ENCODE assay signal across 1 cellular context in the genomic region with DNA sequence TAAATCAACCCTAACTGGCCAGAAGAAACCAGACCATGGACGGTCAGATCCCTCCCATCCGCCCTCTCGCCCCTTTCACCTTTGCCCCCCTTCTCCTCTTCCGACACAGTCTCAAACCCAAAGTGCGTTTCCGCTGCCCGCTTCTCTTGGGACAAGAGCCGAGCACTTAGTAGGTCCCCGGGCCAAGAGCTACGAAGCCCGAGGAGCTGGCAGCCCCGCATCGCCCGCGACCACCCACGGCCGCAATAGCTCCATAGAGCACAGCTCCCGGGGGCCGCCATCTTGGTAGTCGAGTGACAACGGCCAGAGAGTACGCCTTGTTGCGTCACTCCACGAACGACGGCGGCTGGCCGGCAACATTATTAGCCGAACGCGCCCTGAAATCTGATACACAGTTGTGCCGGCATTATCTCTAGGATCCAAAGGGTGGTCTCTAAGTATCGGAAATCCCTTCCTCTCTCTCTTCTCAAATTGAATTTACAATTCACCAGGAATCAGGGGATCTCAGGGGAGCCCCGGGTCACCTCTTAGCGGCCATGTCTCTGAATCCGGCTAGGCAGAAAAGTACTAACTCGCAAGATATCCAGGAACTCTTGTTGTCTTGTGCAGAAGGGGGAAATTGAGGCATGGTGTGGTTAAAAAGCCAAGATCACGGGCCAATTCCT.
A peak's percentile ranks its signal among the peaks of the same experiment; 100 is the strongest.
TF ChIP-seq lines count a peak whose summit lies in the region.

A gene with protein sequence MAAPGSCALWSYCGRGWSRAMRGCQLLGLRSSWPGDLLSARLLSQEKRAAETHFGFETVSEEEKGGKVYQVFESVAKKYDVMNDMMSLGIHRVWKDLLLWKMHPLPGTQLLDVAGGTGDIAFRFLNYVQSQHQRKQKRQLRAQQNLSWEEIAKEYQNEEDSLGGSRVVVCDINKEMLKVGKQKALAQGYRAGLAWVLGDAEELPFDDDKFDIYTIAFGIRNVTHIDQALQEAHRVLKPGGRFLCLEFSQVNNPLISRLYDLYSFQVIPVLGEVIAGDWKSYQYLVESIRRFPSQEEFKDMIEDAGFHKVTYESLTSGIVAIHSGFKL (minus strand): TSS at position 298 of the 665 bp plus-strand sequence. CDS start 17 bp downstream, at position 281.

TF ChIP-seq in HepG2, 621 proteins besides CTCF, POLR2A, EP300 and RAD21 (continued from another document and continues in another):
- TF ChIP-seq, protein P1, sequence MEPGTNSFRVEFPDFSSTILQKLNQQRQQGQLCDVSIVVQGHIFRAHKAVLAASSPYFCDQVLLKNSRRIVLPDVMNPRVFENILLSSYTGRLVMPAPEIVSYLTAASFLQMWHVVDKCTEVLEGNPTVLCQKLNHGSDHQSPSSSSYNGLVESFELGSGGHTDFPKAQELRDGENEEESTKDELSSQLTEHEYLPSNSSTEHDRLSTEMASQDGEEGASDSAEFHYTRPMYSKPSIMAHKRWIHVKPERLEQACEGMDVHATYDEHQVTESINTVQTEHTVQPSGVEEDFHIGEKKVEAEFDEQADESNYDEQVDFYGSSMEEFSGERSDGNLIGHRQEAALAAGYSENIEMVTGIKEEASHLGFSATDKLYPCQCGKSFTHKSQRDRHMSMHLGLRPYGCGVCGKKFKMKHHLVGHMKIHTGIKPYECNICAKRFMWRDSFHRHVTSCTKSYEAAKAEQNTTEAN (CRISPR knock-in tag; conservative IDR thresholded peaks at IDR 0.05) = 0 out of 2 replicates have a peak, but pooled peaks have one; percentile 29
- TF ChIP-seq, protein P2, sequence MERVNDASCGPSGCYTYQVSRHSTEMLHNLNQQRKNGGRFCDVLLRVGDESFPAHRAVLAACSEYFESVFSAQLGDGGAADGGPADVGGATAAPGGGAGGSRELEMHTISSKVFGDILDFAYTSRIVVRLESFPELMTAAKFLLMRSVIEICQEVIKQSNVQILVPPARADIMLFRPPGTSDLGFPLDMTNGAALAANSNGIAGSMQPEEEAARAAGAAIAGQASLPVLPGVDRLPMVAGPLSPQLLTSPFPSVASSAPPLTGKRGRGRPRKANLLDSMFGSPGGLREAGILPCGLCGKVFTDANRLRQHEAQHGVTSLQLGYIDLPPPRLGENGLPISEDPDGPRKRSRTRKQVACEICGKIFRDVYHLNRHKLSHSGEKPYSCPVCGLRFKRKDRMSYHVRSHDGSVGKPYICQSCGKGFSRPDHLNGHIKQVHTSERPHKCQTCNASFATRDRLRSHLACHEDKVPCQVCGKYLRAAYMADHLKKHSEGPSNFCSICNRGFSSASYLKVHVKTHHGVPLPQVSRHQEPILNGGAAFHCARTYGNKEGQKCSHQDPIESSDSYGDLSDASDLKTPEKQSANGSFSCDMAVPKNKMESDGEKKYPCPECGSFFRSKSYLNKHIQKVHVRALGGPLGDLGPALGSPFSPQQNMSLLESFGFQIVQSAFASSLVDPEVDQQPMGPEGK (CRISPR knock-in tag; IDR thresholded peaks at IDR 0.05) = no peak
- peak; percentile 73 for TF ChIP-seq FOXO1 (CRISPR knock-in tag; IDR thresholded peaks at IDR 0.05)
- TF ChIP-seq ZNF124 (CRISPR knock-in tag; IDR thresholded peaks at IDR 0.05) = 0 out of 2 replicates have a peak, but pooled peaks have one; percentile 58
- peak; percentile 85 for TF ChIP-seq RNF219 (CRISPR knock-in tag; IDR thresholded peaks at IDR 0.05)
- TF ChIP-seq ZNF441 (CRISPR knock-in tag; IDR thresholded peaks at IDR 0.05; ENCODE audit: borderline replicate concordance) = no peak; the same call in 1 of the 2 replicates
- TF ChIP-seq KLF16 (CRISPR knock-in tag; IDR thresholded peaks at IDR 0.05) = peak in 1 of 2 experiments; percentile 75; a peak in 1 of 4 replicates
- TF ChIP-seq MIER3 (CRISPR knock-in tag; IDR thresholded peaks at IDR 0.05; ENCODE audit: borderline replicate concordance) = no peak; the same call in 1 of the 2 replicates
- peak; percentile 88; the same call in 1 of the 2 replicates for TF ChIP-seq ZFP91 (CRISPR knock-in tag; IDR thresholded peaks at IDR 0.05; ENCODE audit: borderline replicate concordance)
- TF ChIP-seq MEIS2 (CRISPR knock-in tag; IDR thresholded peaks at IDR 0.05) = peak; percentile 72; the same call in 1 of the 2 replicates
- TF ChIP-seq, protein P3, sequence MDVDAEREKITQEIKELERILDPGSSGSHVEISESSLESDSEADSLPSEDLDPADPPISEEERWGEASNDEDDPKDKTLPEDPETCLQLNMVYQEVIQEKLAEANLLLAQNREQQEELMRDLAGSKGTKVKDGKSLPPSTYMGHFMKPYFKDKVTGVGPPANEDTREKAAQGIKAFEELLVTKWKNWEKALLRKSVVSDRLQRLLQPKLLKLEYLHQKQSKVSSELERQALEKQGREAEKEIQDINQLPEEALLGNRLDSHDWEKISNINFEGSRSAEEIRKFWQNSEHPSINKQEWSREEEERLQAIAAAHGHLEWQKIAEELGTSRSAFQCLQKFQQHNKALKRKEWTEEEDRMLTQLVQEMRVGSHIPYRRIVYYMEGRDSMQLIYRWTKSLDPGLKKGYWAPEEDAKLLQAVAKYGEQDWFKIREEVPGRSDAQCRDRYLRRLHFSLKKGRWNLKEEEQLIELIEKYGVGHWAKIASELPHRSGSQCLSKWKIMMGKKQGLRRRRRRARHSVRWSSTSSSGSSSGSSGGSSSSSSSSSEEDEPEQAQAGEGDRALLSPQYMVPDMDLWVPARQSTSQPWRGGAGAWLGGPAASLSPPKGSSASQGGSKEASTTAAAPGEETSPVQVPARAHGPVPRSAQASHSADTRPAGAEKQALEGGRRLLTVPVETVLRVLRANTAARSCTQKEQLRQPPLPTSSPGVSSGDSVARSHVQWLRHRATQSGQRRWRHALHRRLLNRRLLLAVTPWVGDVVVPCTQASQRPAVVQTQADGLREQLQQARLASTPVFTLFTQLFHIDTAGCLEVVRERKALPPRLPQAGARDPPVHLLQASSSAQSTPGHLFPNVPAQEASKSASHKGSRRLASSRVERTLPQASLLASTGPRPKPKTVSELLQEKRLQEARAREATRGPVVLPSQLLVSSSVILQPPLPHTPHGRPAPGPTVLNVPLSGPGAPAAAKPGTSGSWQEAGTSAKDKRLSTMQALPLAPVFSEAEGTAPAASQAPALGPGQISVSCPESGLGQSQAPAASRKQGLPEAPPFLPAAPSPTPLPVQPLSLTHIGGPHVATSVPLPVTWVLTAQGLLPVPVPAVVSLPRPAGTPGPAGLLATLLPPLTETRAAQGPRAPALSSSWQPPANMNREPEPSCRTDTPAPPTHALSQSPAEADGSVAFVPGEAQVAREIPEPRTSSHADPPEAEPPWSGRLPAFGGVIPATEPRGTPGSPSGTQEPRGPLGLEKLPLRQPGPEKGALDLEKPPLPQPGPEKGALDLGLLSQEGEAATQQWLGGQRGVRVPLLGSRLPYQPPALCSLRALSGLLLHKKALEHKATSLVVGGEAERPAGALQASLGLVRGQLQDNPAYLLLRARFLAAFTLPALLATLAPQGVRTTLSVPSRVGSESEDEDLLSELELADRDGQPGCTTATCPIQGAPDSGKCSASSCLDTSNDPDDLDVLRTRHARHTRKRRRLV (CRISPR knock-in tag; IDR thresholded peaks at IDR 0.05) = peak; percentile 94; the same call in 1 of the 2 replicates
- TF ChIP-seq ZFX (CRISPR knock-in tag; IDR thresholded peaks at IDR 0.05; ENCODE audit: low read depth) = peak; percentile 74
- TF ChIP-seq ZNF556 (CRISPR knock-in tag; IDR thresholded peaks at IDR 0.05; ENCODE audit: borderline replicate concordance) = peak; percentile 51; the same call in 1 of the 2 replicates
- TF ChIP-seq ZNF605 (CRISPR knock-in tag; IDR thresholded peaks at IDR 0.05) = peak; percentile 79
- no peak for TF ChIP-seq RCOR2 (CRISPR knock-in tag; IDR thresholded peaks at IDR 0.05)
- no peak for TF ChIP-seq NONO (IDR thresholded peaks at IDR 0.05)
- peak; percentile 91 for TF ChIP-seq NONO (CRISPR knock-in tag; conservative IDR thresholded peaks at IDR 0.05)
- TF ChIP-seq, protein P4, sequence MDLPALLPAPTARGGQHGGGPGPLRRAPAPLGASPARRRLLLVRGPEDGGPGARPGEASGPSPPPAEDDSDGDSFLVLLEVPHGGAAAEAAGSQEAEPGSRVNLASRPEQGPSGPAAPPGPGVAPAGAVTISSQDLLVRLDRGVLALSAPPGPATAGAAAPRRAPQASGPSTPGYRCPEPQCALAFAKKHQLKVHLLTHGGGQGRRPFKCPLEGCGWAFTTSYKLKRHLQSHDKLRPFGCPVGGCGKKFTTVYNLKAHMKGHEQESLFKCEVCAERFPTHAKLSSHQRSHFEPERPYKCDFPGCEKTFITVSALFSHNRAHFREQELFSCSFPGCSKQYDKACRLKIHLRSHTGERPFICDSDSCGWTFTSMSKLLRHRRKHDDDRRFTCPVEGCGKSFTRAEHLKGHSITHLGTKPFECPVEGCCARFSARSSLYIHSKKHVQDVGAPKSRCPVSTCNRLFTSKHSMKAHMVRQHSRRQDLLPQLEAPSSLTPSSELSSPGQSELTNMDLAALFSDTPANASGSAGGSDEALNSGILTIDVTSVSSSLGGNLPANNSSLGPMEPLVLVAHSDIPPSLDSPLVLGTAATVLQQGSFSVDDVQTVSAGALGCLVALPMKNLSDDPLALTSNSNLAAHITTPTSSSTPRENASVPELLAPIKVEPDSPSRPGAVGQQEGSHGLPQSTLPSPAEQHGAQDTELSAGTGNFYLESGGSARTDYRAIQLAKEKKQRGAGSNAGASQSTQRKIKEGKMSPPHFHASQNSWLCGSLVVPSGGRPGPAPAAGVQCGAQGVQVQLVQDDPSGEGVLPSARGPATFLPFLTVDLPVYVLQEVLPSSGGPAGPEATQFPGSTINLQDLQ (CRISPR knock-in tag; IDR thresholded peaks at IDR 0.05) = peak; percentile 82; the same call in 1 of the 2 replicates
- TF ChIP-seq ZNF382 (CRISPR knock-in tag; IDR thresholded peaks at IDR 0.05; ENCODE audit: borderline replicate concordance) = no peak
- TF ChIP-seq KDM2A (CRISPR knock-in tag; IDR thresholded peaks at IDR 0.05; ENCODE audit: borderline replicate concordance, low read depth) = peak; percentile 87
- peak; percentile 31; the same call in 1 of the 2 replicates for TF ChIP-seq GFI1 (CRISPR knock-in tag; IDR thresholded peaks at IDR 0.05; ENCODE audit: borderline replicate concordance)
- TF ChIP-seq NFYC (CRISPR knock-in tag; IDR thresholded peaks at IDR 0.05) = peak; percentile 18; the same call in 1 of the 2 replicates
- TF ChIP-seq, protein P5, sequence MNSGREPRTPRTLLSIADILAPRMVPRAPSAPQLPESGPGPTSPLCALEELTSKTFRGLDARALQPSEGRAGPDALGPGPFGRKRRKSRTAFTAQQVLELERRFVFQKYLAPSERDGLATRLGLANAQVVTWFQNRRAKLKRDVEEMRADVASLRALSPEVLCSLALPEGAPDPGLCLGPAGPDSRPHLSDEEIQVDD (CRISPR knock-in tag; IDR thresholded peaks at IDR 0.05; ENCODE audit: borderline replicate concordance) = no peak
- no peak for TF ChIP-seq HNRNPK (IDR thresholded peaks at IDR 0.05; ENCODE audit: low read depth, low read length, poor library complexity, severe bottlenecking)
- TF ChIP-seq, protein P6, sequence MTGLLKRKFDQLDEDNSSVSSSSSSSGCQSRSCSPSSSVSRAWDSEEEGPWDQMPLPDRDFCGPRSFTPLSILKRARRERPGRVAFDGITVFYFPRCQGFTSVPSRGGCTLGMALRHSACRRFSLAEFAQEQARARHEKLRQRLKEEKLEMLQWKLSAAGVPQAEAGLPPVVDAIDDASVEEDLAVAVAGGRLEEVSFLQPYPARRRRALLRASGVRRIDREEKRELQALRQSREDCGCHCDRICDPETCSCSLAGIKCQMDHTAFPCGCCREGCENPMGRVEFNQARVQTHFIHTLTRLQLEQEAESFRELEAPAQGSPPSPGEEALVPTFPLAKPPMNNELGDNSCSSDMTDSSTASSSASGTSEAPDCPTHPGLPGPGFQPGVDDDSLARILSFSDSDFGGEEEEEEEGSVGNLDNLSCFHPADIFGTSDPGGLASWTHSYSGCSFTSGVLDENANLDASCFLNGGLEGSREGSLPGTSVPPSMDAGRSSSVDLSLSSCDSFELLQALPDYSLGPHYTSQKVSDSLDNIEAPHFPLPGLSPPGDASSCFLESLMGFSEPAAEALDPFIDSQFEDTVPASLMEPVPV (CRISPR knock-in tag; IDR thresholded peaks at IDR 0.05) = peak; percentile 26; the same call in 1 of the 2 replicates
- TF ChIP-seq, protein P7, sequence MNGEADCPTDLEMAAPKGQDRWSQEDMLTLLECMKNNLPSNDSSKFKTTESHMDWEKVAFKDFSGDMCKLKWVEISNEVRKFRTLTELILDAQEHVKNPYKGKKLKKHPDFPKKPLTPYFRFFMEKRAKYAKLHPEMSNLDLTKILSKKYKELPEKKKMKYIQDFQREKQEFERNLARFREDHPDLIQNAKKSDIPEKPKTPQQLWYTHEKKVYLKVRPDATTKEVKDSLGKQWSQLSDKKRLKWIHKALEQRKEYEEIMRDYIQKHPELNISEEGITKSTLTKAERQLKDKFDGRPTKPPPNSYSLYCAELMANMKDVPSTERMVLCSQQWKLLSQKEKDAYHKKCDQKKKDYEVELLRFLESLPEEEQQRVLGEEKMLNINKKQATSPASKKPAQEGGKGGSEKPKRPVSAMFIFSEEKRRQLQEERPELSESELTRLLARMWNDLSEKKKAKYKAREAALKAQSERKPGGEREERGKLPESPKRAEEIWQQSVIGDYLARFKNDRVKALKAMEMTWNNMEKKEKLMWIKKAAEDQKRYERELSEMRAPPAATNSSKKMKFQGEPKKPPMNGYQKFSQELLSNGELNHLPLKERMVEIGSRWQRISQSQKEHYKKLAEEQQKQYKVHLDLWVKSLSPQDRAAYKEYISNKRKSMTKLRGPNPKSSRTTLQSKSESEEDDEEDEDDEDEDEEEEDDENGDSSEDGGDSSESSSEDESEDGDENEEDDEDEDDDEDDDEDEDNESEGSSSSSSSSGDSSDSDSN (CRISPR knock-in tag; IDR thresholded peaks at IDR 0.05) = peak; percentile 47; the same call in 1 of the 2 replicates
